Comparison of ENCODE assay signal across 31 cellular contexts in genomic region chr18:64415218-64415617, GRCh38.
"Had no signal": no experiment of that assay in that cellular context is flagged by ENCODE, and none has a peak within 500 bp of the region (broad histone marks: within the 10 kb centered on the region; RNA-seq: fewer than 3 reads in every experiment).

No MANE protein-coding gene starts in this region.

- H3K4me3 ChIP-seq: neural progenitor cell, ovary, psoas muscle, skin epidermis, smooth muscle cell, spleen, suprapubic skin, testis, tibial artery, transverse colon, upper lobe of right lung, uterus had no signal

- H3K9me3 Mint-ChIP-seq: nephron; neural progenitor cell; stimulated activated memory B cell treated with anti-CD40 and anti-IgM and Interleukin-4, amounts not matched to agents 10 μg/mL and 1 μg/mL and 100 μg/mL, for 72 hours; stimulated activated naive CD8-positive, alpha-beta T cell treated with anti-CD3 and anti-CD28 coated beads, Interleukin-15, amount 100 ng/mL, for 72 hours; type B pancreatic cell had no signal

- H3K4me1 Mint-ChIP-seq: natural killer cell; nephron; stimulated activated memory B cell treated with anti-CD40 and anti-IgM and Interleukin-4, amounts not matched to agents 10 μg/mL and 1 μg/mL and 100 μg/mL, for 72 hours; stimulated activated naive CD8-positive, alpha-beta T cell treated with anti-CD3 and anti-CD28 coated beads, Interleukin-15, amount 100 ng/mL, for 72 hours had no signal

- H3K36me3 ChIP-seq: neural progenitor cell, ovary, spleen, suprapubic skin, tibial artery, transverse colon, upper lobe of right lung, uterus had no signal

- H3K9ac ChIP-seq: neural progenitor cell, parathyroid adenoma had no signal

- H2AFZ ChIP-seq: parathyroid adenoma had no signal

- H3K4me2 ChIP-seq: neural progenitor cell, smooth muscle cell had no signal

- DNase-seq: natural killer cell; occipital lobe; ovary; posterior cingulate gyrus; psoas muscle; right cardiac atrium; spleen; stimulated activated CD4-positive, alpha-beta T cell treated with anti-CD3 and anti-CD28 coated beads, Interleukin-12 subunit alpha, Interleukin-12 subunit beta, amount 100 ng/mL, for 4 hours; stimulated activated CD4-positive, alpha-beta T cell treated with anti-CD3 and anti-CD28 coated beads, Interleukin-1b, Interleukin-23, amount 100 ng/mL, for 48 hours; stimulated activated CD4-positive, alpha-beta T cell treated with anti-CD3 and anti-CD28 coated beads, Interleukin-4, amount 100 ng/mL, for 1 hour; stimulated activated CD4-positive, alpha-beta T cell treated with anti-CD3 and anti-CD28 coated beads, Interleukin-4, amount 100 ng/mL, for 4 hours; stimulated activated CD8-positive, alpha-beta memory T cell treated with anti-CD3 and anti-CD28 coated beads, Interleukin-4, amount 100 ng/mL, for 48 hours; stimulated activated naive CD4-positive, alpha-beta T cell; stimulated activated naive CD8-positive, alpha-beta T cell treated with anti-CD3 and anti-CD28 coated beads, Interleukin-15, amount 100 ng/mL, for 72 hours; stimulated activated naive CD8-positive, alpha-beta T cell treated with anti-CD3 and anti-CD28 coated beads, Interleukin-15, Interleukin-2, amounts not matched to agents 100 U/mL and 50 U/mL, for 24 hours; substantia nigra; testis; tibial artery; transverse colon; upper lobe of right lung; uterus had no signal

- ATAC-seq: natural killer cell; psoas muscle; right cardiac atrium; sciatic nerve; stimulated activated memory B cell treated with anti-CD40 and anti-IgM and Interleukin-4, amounts not matched to agents 10 μg/mL and 1 μg/mL and 100 μg/mL, for 72 hours; stimulated activated naive CD8-positive, alpha-beta T cell treated with anti-CD3 and anti-CD28 coated beads, Interleukin-15, amount 100 ng/mL, for 72 hours; stimulated activated naive CD8-positive, alpha-beta T cell treated with anti-CD3 and anti-CD28 coated beads, Interleukin-15, Interleukin-2, amounts not matched to agents 100 U/mL and 50 U/mL, for 24 hours; upper lobe of right lung had no signal

- H3K4me1 ChIP-seq: neural progenitor cell, parathyroid adenoma, psoas muscle, spleen, suprapubic skin, testis, tibial artery, transverse colon, upper lobe of right lung, uterus had no signal

- H3K27ac Mint-ChIP-seq: natural killer cell; nephron; neural progenitor cell; progenitor cell of endocrine pancreas; stimulated activated memory B cell treated with anti-CD40 and anti-IgM and Interleukin-4, amounts not matched to agents 10 μg/mL and 1 μg/mL and 100 μg/mL, for 72 hours; stimulated activated naive CD8-positive, alpha-beta T cell treated with anti-CD3 and anti-CD28 coated beads, Interleukin-15, amount 100 ng/mL, for 72 hours; type B pancreatic cell had no signal

- H3K4me3 Mint-ChIP-seq: natural killer cell; nephron; neural progenitor cell; stimulated activated memory B cell treated with anti-CD40 and anti-IgM and Interleukin-4, amounts not matched to agents 10 μg/mL and 1 μg/mL and 100 μg/mL, for 72 hours; stimulated activated naive CD8-positive, alpha-beta T cell treated with anti-CD3 and anti-CD28 coated beads, Interleukin-15, amount 100 ng/mL, for 72 hours; type B pancreatic cell had no signal

- H3K27me3 Mint-ChIP-seq: progenitor cell of endocrine pancreas; stimulated activated memory B cell treated with anti-CD40 and anti-IgM and Interleukin-4, amounts not matched to agents 10 μg/mL and 1 μg/mL and 100 μg/mL, for 72 hours; stimulated activated naive CD8-positive, alpha-beta T cell treated with anti-CD3 and anti-CD28 coated beads, Interleukin-15, amount 100 ng/mL, for 72 hours; type B pancreatic cell had no signal

- H3K79me2 ChIP-seq: parathyroid adenoma had no signal

- H3K27me3 ChIP-seq: neural progenitor cell, ovary, spleen, suprapubic skin, testis, tibial artery, transverse colon, upper lobe of right lung, uterus had no signal

- H3K27ac ChIP-seq: neural progenitor cell, ovary, parathyroid adenoma, psoas muscle, skin epidermis, spleen, suprapubic skin, testis, tibial artery, transverse colon, upper lobe of right lung, uterus had no signal

- H3K36me3 Mint-ChIP-seq: natural killer cell; neural progenitor cell; stimulated activated memory B cell treated with anti-CD40 and anti-IgM and Interleukin-4, amounts not matched to agents 10 μg/mL and 1 μg/mL and 100 μg/mL, for 72 hours; type B pancreatic cell had no signal
